In genomic region chr14:102930753-102931579, GRCh38 we compare ENCODE assay signal across 9 cellular contexts. TPM values are rescaled to one million over a fixed set of nuclear protein-coding genes. Genes with fewer than 3 reads are reported as not detected.
DNase-seq lines count a peak whose midpoint lies in the region; ATAC-seq, FAIRE-seq and TF ChIP-seq lines count a peak whose summit lies in the region.
"Had no signal": no experiment of that assay in that cellular context is flagged by ENCODE, and none has a peak within 500 bp of the region (broad histone marks: within the 10 kb centered on the region; RNA-seq: fewer than 3 reads in every experiment).

No MANE protein-coding gene starts in this region.

- no peak for DNase-seq in GM12891 (ENCODE audit: insufficient read length, low spot score)
- peak; percentile 4 for DNase-seq in NCI-H774 (lab: John Stamatoyannopoulos, UW)
- DNase-seq in epithelial cell of esophagus (ENCODE audit: low read depth): peak; percentile 44
- DNase-seq in non-pigmented ciliary epithelial cell (ENCODE audit: low read depth): peak; percentile 13
- DNase-seq in activated T-cell treated with anti-CD3 and anti-CD28 coated beads for 4 hours: no peak
- DNase-seq in NCI-H446 (lab: John Stamatoyannopoulos, UW): no peak
- no peak for DNase-seq in activated CD4-positive, alpha-beta T cell treated with anti-CD3 and anti-CD28 coated beads for 4 hours
- DNase-seq: activated naive CD4-positive, alpha-beta T cell treated with anti-CD3 and anti-CD28 coated beads, Interleukin-2, amount 10 ng/mL, durations not matched to agents 7 days and 5 days had no signal

- no peak overlapping the region for H3K4me3 ChIP-seq in epithelial cell of esophagus (ENCODE audit: low read length)

- peak; percentile 77 for FAIRE-seq in GM12891 (lab: Jason Lieb, UNC)

- ATAC-seq in HG03159 (IDR thresholded peaks at IDR 0.05; ENCODE audit: unreplicated experiment): no peak

- no peak for TF ChIP-seq CTCF in epithelial cell of esophagus (IDR thresholded peaks at IDR 0.05; ENCODE audit: insufficient read depth, low read depth, low read length, missing control alignments)

- TF ChIP-seq POLR2A in GM12891 (IDR thresholded peaks at IDR 0.05; ENCODE audit: low read depth, low read length): no peak

TF ChIP-seq in GM12891, 5 proteins besides CTCF, POLR2A, EP300 and RAD21:
- no peak for TF ChIP-seq PAX5 (IDR thresholded peaks at IDR 0.05; ENCODE audit: insufficient read depth, low read length, severe bottlenecking)
- TF ChIP-seq POU2F2 (IDR thresholded peaks at IDR 0.05; ENCODE audit: low read depth, low read length): no peak
- no peak for TF ChIP-seq SPI1 (IDR thresholded peaks at IDR 0.05; ENCODE audit: low read depth, low read length)

RNA-seq across cellular contexts. Expression of gene AMN, which starts 8.5 kb away (rescaled TPM):
- 0.50 TPM for polyA plus RNA-seq in GM12891 (2012; ENCODE audit: low read depth, missing spikeins)

Comparison
In these comparisons a context has a peak if more than half of its experiments do, and no peak if none do; other contexts are left out.
1. DNase-seq: peak in NCI-H774 (single experiment), epithelial cell of esophagus (single experiment) and non-pigmented ciliary epithelial cell (single experiment); none in GM12891 (single experiment), activated T-cell treated with anti-CD3 and anti-CD28 coated beads for 4 hours (single experiment), NCI-H446 (0 of 2) and activated CD4-positive, alpha-beta T cell treated with anti-CD3 and anti-CD28 coated beads for 4 hours (0 of 2).